ENCODE assay signal across 8 cellular contexts in genomic region chr3:151228291-151229125, GRCh38. TPM values are rescaled to one million over a fixed set of nuclear protein-coding genes. Genes with fewer than 3 reads are reported as not detected.
DNase-seq lines count a peak whose midpoint lies in the region; ATAC-seq and TF ChIP-seq lines count a peak whose summit lies in the region.

No MANE protein-coding gene starts in this region.

- POLR2A ChIA-PET in HCT116 (lab: Charles Lee), result no interaction called here
- POLR2A ChIA-PET in activated naive CD8-positive, alpha-beta T cell treated with anti-CD3 and anti-CD28 coated beads, Interleukin-2, amount 10 ng/mL, durations not matched to agents 7 days and 5 days (lab: Charles Lee), result interaction anchor here (0.6 to 2.3 kb wide), 8 partner anchors 19 to 820 kb away, joined by 3 to 7 read pairs (median 5); partner anchors contain the start of genes P2RY14 and TSC22D2

- RAD21 ChIA-PET in HCT116 (lab: Charles Lee; ENCODE audit: low non-redundant PET in 1 of 2, low total read pairs in 2 of 2, uncharacterized antibody in 2 of 2, unreplicated experiment in 2 of 2), result no interaction called here

- H3K27ac ChIP-seq in BLaER1 treated with 17β-estradiol and CSF1 and Interleukin-3, amounts not matched to agents 10 nM and 100 nM, result peak overlapping the region in 7 of 11 experiments; percentile 25 to 69 (median 28); a peak in 11 of 22 replicates
- no peak overlapping the region for H3K27ac ChIP-seq in HCT116 (ENCODE audit: low read depth, low read length)

- peak overlapping the region in 5 of 11 experiments; percentile 6 to 34 (median 26); a peak in 4 of 22 replicates for H3K9ac ChIP-seq in BLaER1 treated with 17β-estradiol and CSF1 and Interleukin-3, amounts not matched to agents 10 nM and 100 nM
- H3K9ac ChIP-seq in HCT116 (ENCODE audit: low read length), result no peak overlapping the region

- peak overlapping the region; percentile 90 for H3K27ac Mint-ChIP-seq in activated naive CD8-positive, alpha-beta T cell treated with anti-CD3 and anti-CD28 coated beads, Interleukin-2, amount 10 ng/mL, durations not matched to agents 7 days and 5 days

- intact Hi-C loops in HCT116 (cut with micrococcal nuclease), result loop anchor here (1.0 to 5.0 kb wide), 2 partner anchors 55 to 689 kb away; no protein-coding TSS in a partner anchor

- peaks cover 52% of the 10 kb centered on the region for H3K4me1 Mint-ChIP-seq in activated naive CD8-positive, alpha-beta T cell treated with anti-CD3 and anti-CD28 coated beads, Interleukin-2, amount 10 ng/mL, durations not matched to agents 7 days and 5 days

- no peak for TF ChIP-seq POLR2A in HCT116 (IDR thresholded peaks at IDR 0.05; ENCODE audit: borderline replicate concordance, extremely low read depth, insufficient read depth, insufficient read length)

- no peak for TF ChIP-seq RAD21 in HCT116 (IDR thresholded peaks at IDR 0.05; ENCODE audit: low read depth)

- no TSS peak for BruUV-seq in HCT116 (replicated peaks; lab: Mats Ljungman, UMichigan)

- H3K27me3 Mint-ChIP-seq in activated naive CD8-positive, alpha-beta T cell treated with anti-CD3 and anti-CD28 coated beads, Interleukin-2, amount 10 ng/mL, durations not matched to agents 7 days and 5 days, result no peaks in the 10 kb centered on the region

- H3K9me3 Mint-ChIP-seq in activated naive CD8-positive, alpha-beta T cell treated with anti-CD3 and anti-CD28 coated beads, Interleukin-2, amount 10 ng/mL, durations not matched to agents 7 days and 5 days, result no peaks in the 10 kb centered on the region

- CTCF ChIA-PET in HCT116 (lab: Charles Lee), result interaction anchor here (0.7 to 1.5 kb wide), 4 partner anchors 52 to 610 kb away, joined by 3 to 6 read pairs (median 4); no protein-coding TSS in a partner anchor

- 0 out of 22 replicates have a peak, but pooled peaks cover 0 to 6% (median 0%) of the 10 kb centered on the region in 11 experiments for H3K9me3 ChIP-seq in BLaER1 treated with 17β-estradiol and CSF1 and Interleukin-3, amounts not matched to agents 10 nM and 100 nM (replicated peaks in 1 of 11)
- no peaks in the 10 kb centered on the region for H3K9me3 ChIP-seq in HCT116 (ENCODE audit: control insufficient read depth in 1 of 2, insufficient read depth in 1 of 2, low read depth in 1 of 2, low read length in 2 of 2)

- no peak overlapping the region for H3K4me3 ChIP-seq in BLaER1 treated with 17β-estradiol and CSF1 and Interleukin-3, amounts not matched to agents 10 nM and 100 nM
- no peak overlapping the region for H3K4me3 ChIP-seq in HCT116 (replicated peaks in 1 of 2; ENCODE audit: low read depth in 1 of 2, low read length in 2 of 2)

- DNase-seq in HCT116 (ENCODE audit: low read depth, low spot score) (no peak), kidney tubule cell (ENCODE audit: low spot score) (peak; percentile 60), NOMO-1 treated with dmso at 0.1 percent for 144 hours (lab: John Stamatoyannopoulos, UW; ENCODE audit: unreplicated experiment) (no peak), occipital lobe (lab: John Stamatoyannopoulos, UW) (no peak)
- DNase-seq in activated naive CD8-positive, alpha-beta T cell treated with anti-CD3 and anti-CD28 coated beads, Interleukin-2, amount 10 ng/mL, durations not matched to agents 7 days and 5 days, result no peak
- no peak for DNase-seq in activated CD8-positive, alpha-beta memory T cell treated with anti-CD3 and anti-CD28 coated beads, Interleukin-2, amount 50 U/mL, for 4 hours

- no peaks in the 10 kb centered on the region for H3K36me3 ChIP-seq in BLaER1 treated with 17β-estradiol and CSF1 and Interleukin-3, amounts not matched to agents 10 nM and 100 nM
- no peaks in the 10 kb centered on the region for H3K36me3 ChIP-seq in HCT116 (ENCODE audit: control insufficient read depth in 1 of 2, insufficient read depth in 2 of 2, low read length in 2 of 2)

- no peaks in the 10 kb centered on the region for H3K27me3 ChIP-seq in BLaER1 treated with 17β-estradiol and CSF1 and Interleukin-3, amounts not matched to agents 10 nM and 100 nM
- H3K27me3 ChIP-seq in HCT116 (ENCODE audit: insufficient read depth, low read length), result no peaks in the 10 kb centered on the region

- ATAC-seq in HCT116 (peak; percentile 50), GM21737 (IDR thresholded peaks at IDR 0.05; ENCODE audit: unreplicated experiment) (no peak)
- ATAC-seq in activated naive CD8-positive, alpha-beta T cell treated with anti-CD3 and anti-CD28 coated beads, Interleukin-2, amount 10 ng/mL, durations not matched to agents 7 days and 5 days (ENCODE audit: low read depth), result no peak

- H3K4me1 ChIP-seq in BLaER1 treated with 17β-estradiol and CSF1 and Interleukin-3, amounts not matched to agents 10 nM and 100 nM, result peaks cover 47 to 65% (median 55%) of the 10 kb centered on the region in 10 experiments
- peaks cover 0 to 16% of the 10 kb centered on the region in 2 experiments; a peak in 2 of 4 replicates for H3K4me1 ChIP-seq in HCT116 (ENCODE audit: control insufficient read depth in 1 of 2, insufficient read depth in 2 of 2, low read length in 2 of 2)

- H4K20me1 ChIP-seq in BLaER1 treated with 17β-estradiol and CSF1 and Interleukin-3, amounts not matched to agents 10 nM and 100 nM, result no peaks in the 10 kb centered on the region
- no peaks in the 10 kb centered on the region for H4K20me1 ChIP-seq in HCT116 (ENCODE audit: insufficient read depth)

- peak overlapping the region; percentile 66 for H3K4me3 Mint-ChIP-seq in activated naive CD8-positive, alpha-beta T cell treated with anti-CD3 and anti-CD28 coated beads, Interleukin-2, amount 10 ng/mL, durations not matched to agents 7 days and 5 days

- peak overlapping the region; percentile 18 to 75 (median 57) for H3K4me2 ChIP-seq in BLaER1 treated with 17β-estradiol and CSF1 and Interleukin-3, amounts not matched to agents 10 nM and 100 nM
- peak overlapping the region; percentile 55 for H3K4me2 ChIP-seq in HCT116 (ENCODE audit: low read length)

- peaks cover 10% of the 10 kb centered on the region for H3K36me3 Mint-ChIP-seq in activated naive CD8-positive, alpha-beta T cell treated with anti-CD3 and anti-CD28 coated beads, Interleukin-2, amount 10 ng/mL, durations not matched to agents 7 days and 5 days

- no peaks in the 10 kb centered on the region for H3K79me2 ChIP-seq in HCT116 (ENCODE audit: insufficient read depth, low read length)

- no peaks in the 10 kb centered on the region for H3K9me2 ChIP-seq in HCT116 (ENCODE audit: insufficient read depth)

- no peak for TF ChIP-seq CTCF in HCT116 (IDR thresholded peaks at IDR 0.05 in 2 of 3, conservative IDR thresholded peaks at IDR 0.05 in 1 of 3; ENCODE audit: borderline replicate concordance in 1 of 3, insufficient read depth in 1 of 3, low read depth in 2 of 3, low read length in 2 of 3)

- H2AFZ ChIP-seq in HCT116 (ENCODE audit: low read depth, low read length, poor library complexity, severe bottlenecking), result peak overlapping the region; percentile 74

TF ChIP-seq in HCT116, 20 proteins besides CTCF, POLR2A, EP300 and RAD21:
- no peak for TF ChIP-seq EGR1 (IDR thresholded peaks at IDR 0.05; ENCODE audit: low read depth)
- TF ChIP-seq FOSL1 (IDR thresholded peaks at IDR 0.05; ENCODE audit: low read depth), result peak; percentile 35

RNA-seq across cellular contexts. Expression of gene GPR171, which starts 25.5 kb away (rescaled TPM):
- total RNA-seq in HCT116 (2021; ENCODE audit: unreplicated experiment) (not detected), occipital lobe (not detected)
- polyA plus RNA-seq in HCT116 (2012), result not detected in 2 replicates
- total RNA-seq in activated naive CD8-positive, alpha-beta T cell treated with anti-CD3 and anti-CD28 coated beads, Interleukin-2, amount 10 ng/mL, durations not matched to agents 7 days and 5 days, result 100 to 1,000 TPM; 142 TPM

RNA-seq across cellular contexts. Expression of gene P2RY14, which starts 49.8 kb away (rescaled TPM):
- total RNA-seq in HCT116 (2021; ENCODE audit: unreplicated experiment), result not detected
- polyA plus RNA-seq in HCT116 (2012), result not detected in 2 replicates
- total RNA-seq in activated naive CD8-positive, alpha-beta T cell treated with anti-CD3 and anti-CD28 coated beads, Interleukin-2, amount 10 ng/mL, durations not matched to agents 7 days and 5 days, result 1 to 10 TPM; 1.2 to 1.9 TPM
- 0.78 TPM for total RNA-seq in occipital lobe

Comparison
In these comparisons a context has a peak if more than half of its experiments do, and no peak if none do; other contexts are left out.
1. RNA of gene GPR171, which starts 25.5 kb away (total RNA-seq): 142 TPM in activated naive CD8-positive, alpha-beta T cell treated with anti-CD3 and anti-CD28 coated beads, Interleukin-2, amount 10 ng/mL, durations not matched to agents 7 days and 5 days; not detected in HCT116 (single experiment) and not detected in occipital lobe (single experiment); every median in the first group is over 100 times any median in the second.